Comparison of ENCODE assay signal across 8 cellular contexts in genomic region chr17:64145751-64146417, GRCh38. TPM values are rescaled to one million over a fixed set of nuclear protein-coding genes. Genes with fewer than 3 reads are reported as not detected.
DNase-seq lines count a peak whose midpoint lies in the region; ATAC-seq, FAIRE-seq and TF ChIP-seq lines count a peak whose summit lies in the region.

No MANE protein-coding gene starts in this region.

- peaks cover 18% of the 10 kb centered on the region for H3K36me3 Mint-ChIP-seq in activated T-helper 2 cell treated with anti-CD3 and anti-CD28 coated beads, Interferon-gamma antibody, Interleukin-2, Interleukin-4, amounts not matched to agents 10 μg/mL and 5 μg/mL and 100 μg/mL, durations not matched to agents 14 hours and 24 hours and 36 hours (ENCODE audit: low read depth)
- H3K36me3 Mint-ChIP-seq in natural killer cell treated with Interleukin-12 subunit alpha and Interleukin-12 subunit beta and Interleukin-15 and Interleukin-18, amount 100 ng/mL, for 72 hours: peaks cover 18% of the 10 kb centered on the region

- H3K27ac Mint-ChIP-seq in activated T-helper 2 cell treated with anti-CD3 and anti-CD28 coated beads, Interferon-gamma antibody, Interleukin-2, Interleukin-4, amounts not matched to agents 10 μg/mL and 5 μg/mL and 100 μg/mL, durations not matched to agents 14 hours and 24 hours and 36 hours: no peak overlapping the region
- H3K27ac Mint-ChIP-seq in natural killer cell treated with Interleukin-12 subunit alpha and Interleukin-12 subunit beta and Interleukin-15 and Interleukin-18, amount 100 ng/mL, for 72 hours: no peak overlapping the region

- ATAC-seq in natural killer cell treated with Interleukin-12 subunit alpha and Interleukin-12 subunit beta and Interleukin-15 and Interleukin-18, amount 100 ng/mL, for 72 hours: peak; percentile 97 to 98

- H3K9me3 Mint-ChIP-seq in activated T-helper 2 cell treated with anti-CD3 and anti-CD28 coated beads, Interferon-gamma antibody, Interleukin-2, Interleukin-4, amounts not matched to agents 10 μg/mL and 5 μg/mL and 100 μg/mL, durations not matched to agents 14 hours and 24 hours and 36 hours: no peaks in the 10 kb centered on the region
- no peaks in the 10 kb centered on the region for H3K9me3 Mint-ChIP-seq in natural killer cell treated with Interleukin-12 subunit alpha and Interleukin-12 subunit beta and Interleukin-15 and Interleukin-18, amount 100 ng/mL, for 72 hours

- TF ChIP-seq POLR2A in H54 (IDR thresholded peaks at IDR 0.05; ENCODE audit: low read depth, low read length): peak; percentile 97

- no peaks in the 10 kb centered on the region for H3K27me3 Mint-ChIP-seq in activated T-helper 2 cell treated with anti-CD3 and anti-CD28 coated beads, Interferon-gamma antibody, Interleukin-2, Interleukin-4, amounts not matched to agents 10 μg/mL and 5 μg/mL and 100 μg/mL, durations not matched to agents 14 hours and 24 hours and 36 hours (ENCODE audit: low read depth)
- H3K27me3 Mint-ChIP-seq in natural killer cell treated with Interleukin-12 subunit alpha and Interleukin-12 subunit beta and Interleukin-15 and Interleukin-18, amount 100 ng/mL, for 72 hours: no peaks in the 10 kb centered on the region

- intact Hi-C loops in activated T-helper 2 cell treated with anti-CD3 and anti-CD28 coated beads, Interferon-gamma antibody, Interleukin-2, Interleukin-4, amounts not matched to agents 10 μg/mL and 5 μg/mL and 100 μg/mL, durations not matched to agents 14 hours and 24 hours and 36 hours (cut with micrococcal nuclease): loop anchor here (1.0 to 10.0 kb wide), 6 partner anchors 15 to 301 kb away; partner anchors contain the start of genes ERN1, SMARCD2 and TEX2

- FAIRE-seq in H54 (lab: Jason Lieb, UNC): peak; percentile 98

- peaks cover 21% of the 10 kb centered on the region for H3K4me1 Mint-ChIP-seq in activated T-helper 2 cell treated with anti-CD3 and anti-CD28 coated beads, Interferon-gamma antibody, Interleukin-2, Interleukin-4, amounts not matched to agents 10 μg/mL and 5 μg/mL and 100 μg/mL, durations not matched to agents 14 hours and 24 hours and 36 hours (ENCODE audit: low read depth)
- H3K4me1 Mint-ChIP-seq in natural killer cell treated with Interleukin-12 subunit alpha and Interleukin-12 subunit beta and Interleukin-15 and Interleukin-18, amount 100 ng/mL, for 72 hours (ENCODE audit: low read depth in 2 of 2): peaks cover 13 to 16% of the 10 kb centered on the region in 2 donors

- no peak overlapping the region for H3K4me3 Mint-ChIP-seq in activated T-helper 2 cell treated with anti-CD3 and anti-CD28 coated beads, Interferon-gamma antibody, Interleukin-2, Interleukin-4, amounts not matched to agents 10 μg/mL and 5 μg/mL and 100 μg/mL, durations not matched to agents 14 hours and 24 hours and 36 hours (ENCODE audit: low read depth)
- no peak overlapping the region for H3K4me3 Mint-ChIP-seq in natural killer cell treated with Interleukin-12 subunit alpha and Interleukin-12 subunit beta and Interleukin-15 and Interleukin-18, amount 100 ng/mL, for 72 hours

- DNase-seq in ELR (ENCODE audit: low read depth): peak; percentile 100
- DNase-seq in H54 (ENCODE audit: insufficient read length, low spot score): peak; percentile 93
- peak; percentile 96 for DNase-seq in LoVo (ENCODE audit: low spot score)
- DNase-seq in RPMI8226: peak; percentile 99
- DNase-seq in activated T-helper 2 cell treated with anti-CD3 and anti-CD28 coated beads, Interferon-gamma antibody, Interleukin-2, Interleukin-4, amounts not matched to agents 10 μg/mL and 5 μg/mL and 100 μg/mL, durations not matched to agents 14 hours and 24 hours and 36 hours (ENCODE audit: low spot score): peak; percentile 94
- DNase-seq in fibroblast of the conjunctiva (ENCODE audit: low read depth): peak; percentile 100
- DNase-seq in natural killer cell treated with Interleukin-12 subunit alpha and Interleukin-12 subunit beta and Interleukin-15 and Interleukin-18, amount 100 ng/mL, for 72 hours (ENCODE audit: low spot score): peak; percentile 96
- peak; percentile 95 for DNase-seq in stimulated activated naive CD4-positive, alpha-beta T cell treated with Interleukin-2 at 50 U/mL for 16 hours (lab: John Stamatoyannopoulos, UW)

RNA-seq across cellular contexts. Expression of gene ERN1, which starts 15.9 kb away (rescaled TPM):
- total RNA-seq in activated T-helper 2 cell treated with anti-CD3 and anti-CD28 coated beads, Interferon-gamma antibody, Interleukin-2, Interleukin-4, amounts not matched to agents 10 μg/mL and 5 μg/mL and 100 μg/mL, durations not matched to agents 14 hours and 24 hours and 36 hours: 91.0 and 93.4 TPM in 2 replicates
- total RNA-seq in natural killer cell treated with Interleukin-12 subunit alpha and Interleukin-12 subunit beta and Interleukin-15 and Interleukin-18, amount 100 ng/mL, for 72 hours: 100 to 1,000 TPM; 131 TPM

Comparison
In these comparisons a context has a peak if more than half of its experiments do, and no peak if none do; other contexts are left out.
1. Peak in every context shown above with its lines: DNase-seq and ATAC-seq.